Comparison of ENCODE assay signal across 14 cellular contexts in genomic region chr6:81613606-81614005, GRCh38.
DNase-seq lines count a peak whose midpoint lies in the region; ATAC-seq, FAIRE-seq and TF ChIP-seq lines count a peak whose summit lies in the region.
"Had no signal": no experiment of that assay in that cellular context is flagged by ENCODE, and none has a peak within 500 bp of the region (broad histone marks: within the 10 kb centered on the region; RNA-seq: fewer than 3 reads in every experiment).

No MANE protein-coding gene starts in this region.

- H2AFZ ChIP-seq in endothelial cell of umbilical vein (ENCODE audit: low read depth, low read length): peak overlapping the region; percentile 24

- no peaks in the 10 kb centered on the region for H3K27me3 ChIP-seq in breast epithelium
- H3K27me3 ChIP-seq in endothelial cell of umbilical vein (ENCODE audit: control insufficient read depth in 2 of 2, insufficient read depth in 2 of 2, low read length in 2 of 2): no peaks in the 10 kb centered on the region
- no peaks in the 10 kb centered on the region for H3K27me3 ChIP-seq in suprapubic skin

- H3K9me3 ChIP-seq in breast epithelium (no peaks in the 10 kb centered on the region), endothelial cell of umbilical vein (replicated peaks; ENCODE audit: control insufficient read depth, insufficient read depth, low read length) (no peaks in the 10 kb centered on the region), suprapubic skin (no peaks in the 10 kb centered on the region)

- BruUV-seq in MCF 10A (replicated peaks; lab: Mats Ljungman, UMichigan): no TSS peak
- BruUV-seq in endothelial cell of umbilical vein (replicated peaks; lab: Mats Ljungman, UMichigan): no TSS peak

- H3K9ac ChIP-seq in endothelial cell of umbilical vein (replicated peaks; ENCODE audit: extremely low read depth, insufficient read depth, low read length): no peak overlapping the region

- H3K27me3 Mint-ChIP-seq in MCF 10A (ENCODE audit: insufficient read depth, unreplicated experiment): no peaks in the 10 kb centered on the region
- H3K27me3 Mint-ChIP-seq in activated CD8-positive, alpha-beta memory T cell treated with anti-CD3 and anti-CD28 coated beads, Interleukin-2, amount 10 ng/mL, durations not matched to agents 7 days and 5 days: no peaks in the 10 kb centered on the region

- H3K4me2 ChIP-seq in endothelial cell of umbilical vein (ENCODE audit: insufficient read depth, low read length): peak overlapping the region; percentile 90

- H3K36me3 ChIP-seq in breast epithelium (no peaks in the 10 kb centered on the region), endothelial cell of umbilical vein (ENCODE audit: control insufficient read depth in 2 of 2, extremely low read depth in 1 of 2, insufficient read depth in 2 of 2, low read length in 2 of 2) (no peaks in the 10 kb centered on the region), suprapubic skin (no peaks in the 10 kb centered on the region)

- H3K27ac Mint-ChIP-seq in MCF 10A (ENCODE audit: low read depth, unreplicated experiment): peak overlapping the region; percentile 10
- no peak overlapping the region for H3K27ac Mint-ChIP-seq in activated CD8-positive, alpha-beta memory T cell treated with anti-CD3 and anti-CD28 coated beads, Interleukin-2, amount 10 ng/mL, durations not matched to agents 7 days and 5 days
- H3K27ac Mint-ChIP-seq: stimulated activated naive B cell treated with anti-CD40 and anti-IgM and Interleukin-4, amounts not matched to agents 10 μg/mL and 1 μg/mL and 100 μg/mL, for 72 hours had no signal

- H3K4me1 Mint-ChIP-seq in MCF 10A (ENCODE audit: insufficient read depth, unreplicated experiment): peaks cover 6% of the 10 kb centered on the region
- no peaks in the 10 kb centered on the region for H3K4me1 Mint-ChIP-seq in activated CD8-positive, alpha-beta memory T cell treated with anti-CD3 and anti-CD28 coated beads, Interleukin-2, amount 10 ng/mL, durations not matched to agents 7 days and 5 days

- CTCF ChIA-PET in MCF 10A (lab: Yijun Ruan, JAX) (interaction anchor here (0.7 kb wide), 1 partner anchor 250 kb away, joined by 3 read pairs; no protein-coding TSS in a partner anchor), endothelial cell of umbilical vein (lab: Charles Lee) (no interaction called here)
- CTCF ChIA-PET in activated CD8-positive, alpha-beta memory T cell treated with anti-CD3 and anti-CD28 coated beads, Interleukin-2, amount 10 ng/mL, durations not matched to agents 7 days and 5 days (lab: Charles Lee): no interaction called here

- TF ChIP-seq EP300 in suprapubic skin (IDR thresholded peaks at IDR 0.05): no peak

- H3K27ac ChIP-seq in breast epithelium: no peak overlapping the region
- H3K27ac ChIP-seq in endothelial cell of umbilical vein (ENCODE audit: insufficient read depth, low read depth, low read length): peak overlapping the region; percentile 76
- H3K27ac ChIP-seq in suprapubic skin: no peak overlapping the region

- H3K4me1 ChIP-seq in breast epithelium (no peaks in the 10 kb centered on the region), endothelial cell of umbilical vein (ENCODE audit: control insufficient read depth, extremely low read depth, insufficient read depth, low read length) (peaks cover 22% of the 10 kb centered on the region), suprapubic skin (peaks cover 11% of the 10 kb centered on the region)

- H3K4me3 Mint-ChIP-seq in MCF 10A (ENCODE audit: unreplicated experiment): no peak overlapping the region
- no peak overlapping the region for H3K4me3 Mint-ChIP-seq in activated CD8-positive, alpha-beta memory T cell treated with anti-CD3 and anti-CD28 coated beads, Interleukin-2, amount 10 ng/mL, durations not matched to agents 7 days and 5 days
- H3K4me3 Mint-ChIP-seq: stimulated activated naive B cell treated with anti-CD40 and anti-IgM and Interleukin-4, amounts not matched to agents 10 μg/mL and 1 μg/mL and 100 μg/mL, for 72 hours had no signal

- dilution Hi-C loops in endothelial cell of umbilical vein (cut with MboI; ENCODE audit: extremely low pct_ligation_motif_present, low sequenced_read_pairs): no loop called here

- H3K4me3 ChIP-seq in breast epithelium (no peak overlapping the region), endothelial cell of umbilical vein (replicated peaks in 1 of 3; ENCODE audit: insufficient read depth in 1 of 3, low read depth in 1 of 3, low read length in 3 of 3) (no peak overlapping the region), skeletal muscle cell (ENCODE audit: low read depth, low read length) (no peak overlapping the region), suprapubic skin (no peak overlapping the region)

- FAIRE-seq in endothelial cell of umbilical vein (lab: Jason Lieb, UNC): peak; percentile 71
- FAIRE-seq: GM12892, TTC549 had no signal

- no peaks in the 10 kb centered on the region for H3K79me2 ChIP-seq in endothelial cell of umbilical vein (ENCODE audit: control insufficient read depth, insufficient read depth, low read length)

- H3K9me1 ChIP-seq in endothelial cell of umbilical vein (replicated peaks; ENCODE audit: control insufficient read depth, extremely low read depth, insufficient read depth, low read length): no peaks in the 10 kb centered on the region

- DNase-seq in MCF 10A (ENCODE audit: unreplicated experiment): peak; percentile 22
- DNase-seq in breast epithelium (ENCODE audit: low spot score in 2 of 2): no peak
- peak; percentile 62 for DNase-seq in RPMI7951 (ENCODE audit: low read depth)
- DNase-seq in endothelial cell of umbilical vein (ENCODE audit: low read depth, low spot score): peak; percentile 62
- DNase-seq in skeletal muscle cell (ENCODE audit: low read depth): peak; percentile 58
- DNase-seq in suprapubic skin (ENCODE audit: low spot score in 2 of 2): no peak
- DNase-seq in activated CD8-positive, alpha-beta memory T cell treated with anti-CD3 and anti-CD28 coated beads, Interleukin-2, amount 10 ng/mL, durations not matched to agents 7 days and 5 days: no peak
- DNase-seq: activated effector memory CD4-positive, alpha-beta T cell treated with Interleukin-2 at 50 U/mL for 16 hours; KG1; NCI-H524; stimulated activated naive B cell treated with anti-CD40 and anti-IgM and Interleukin-4, amounts not matched to agents 10 μg/mL and 1 μg/mL and 100 μg/mL, for 72 hours had no signal

- POLR2A ChIA-PET in MCF 10A (lab: Yijun Ruan, JAX) (no interaction called here), endothelial cell of umbilical vein (lab: Charles Lee) (interaction anchor here (0.6 kb wide), 1 partner anchor 10 kb away, joined by 5 read pairs; no protein-coding TSS in a partner anchor)

- intact Hi-C loops in MCF 10A (cut with micrococcal nuclease) (no loop called here), breast epithelium (cut with DNase I; ENCODE audit: low total_unique reads) (loop anchor here (10.0 kb wide), 1 partner anchor 1999 kb away; no protein-coding TSS in a partner anchor), endothelial cell of umbilical vein (cut with micrococcal nuclease) (loop anchor here (2.0 to 10.0 kb wide), 5 partner anchors 139 to 1434 kb away; partner anchors contain the start of gene TENT5A)

- H3K36me3 Mint-ChIP-seq in MCF 10A (ENCODE audit: insufficient read depth, unreplicated experiment): no peaks in the 10 kb centered on the region
- H3K36me3 Mint-ChIP-seq in activated CD8-positive, alpha-beta memory T cell treated with anti-CD3 and anti-CD28 coated beads, Interleukin-2, amount 10 ng/mL, durations not matched to agents 7 days and 5 days: no peaks in the 10 kb centered on the region
- H3K36me3 Mint-ChIP-seq: stimulated activated naive B cell treated with anti-CD40 and anti-IgM and Interleukin-4, amounts not matched to agents 10 μg/mL and 1 μg/mL and 100 μg/mL, for 72 hours had no signal

- no peak for TF ChIP-seq CTCF in MCF 10A (IDR thresholded peaks at IDR 0.05; ENCODE audit: unreplicated experiment)
- TF ChIP-seq CTCF in breast epithelium (IDR thresholded peaks at IDR 0.05): no peak
- no peak for TF ChIP-seq CTCF in endothelial cell of umbilical vein (IDR thresholded peaks at IDR 0.05; ENCODE audit: extremely low read depth in 1 of 2, insufficient read depth in 1 of 2, low read depth in 1 of 2, low read length in 2 of 2)
- TF ChIP-seq CTCF in suprapubic skin (IDR thresholded peaks at IDR 0.05): no peak

- no peak for ATAC-seq in HG02870 (IDR thresholded peaks at IDR 0.05; ENCODE audit: unreplicated experiment)
- ATAC-seq in activated CD8-positive, alpha-beta memory T cell treated with anti-CD3 and anti-CD28 coated beads, Interleukin-2, amount 10 ng/mL, durations not matched to agents 7 days and 5 days: no peak
- ATAC-seq: stimulated activated naive B cell treated with anti-CD40 and anti-IgM and Interleukin-4, amounts not matched to agents 10 μg/mL and 1 μg/mL and 100 μg/mL, for 72 hours had no signal

- 38% methylated on average over 1 of the region's 1 CpG for WGBS in suprapubic skin

- no peaks in the 10 kb centered on the region for H3K9me3 Mint-ChIP-seq in MCF 10A (ENCODE audit: unreplicated experiment)
- no peaks in the 10 kb centered on the region for H3K9me3 Mint-ChIP-seq in activated CD8-positive, alpha-beta memory T cell treated with anti-CD3 and anti-CD28 coated beads, Interleukin-2, amount 10 ng/mL, durations not matched to agents 7 days and 5 days (ENCODE audit: low read depth)
- H3K9me3 Mint-ChIP-seq: stimulated activated naive B cell treated with anti-CD40 and anti-IgM and Interleukin-4, amounts not matched to agents 10 μg/mL and 1 μg/mL and 100 μg/mL, for 72 hours had no signal

- no peaks in the 10 kb centered on the region for H4K20me1 ChIP-seq in endothelial cell of umbilical vein (replicated peaks; ENCODE audit: control insufficient read depth, extremely low read depth, insufficient read depth, low read length)

- TF ChIP-seq POLR2A in breast epithelium (IDR thresholded peaks at IDR 0.05) (no peak), endothelial cell of umbilical vein (IDR thresholded peaks at IDR 0.05; ENCODE audit: low read depth, low read length) (no peak), suprapubic skin (IDR thresholded peaks at IDR 0.05) (no peak)

TF ChIP-seq in endothelial cell of umbilical vein, 7 proteins besides CTCF, POLR2A, EP300 and RAD21:
- TF ChIP-seq FOS (IDR thresholded peaks at IDR 0.05; ENCODE audit: borderline replicate concordance, insufficient read depth, low read length): peak; percentile 64
- no peak for TF ChIP-seq MAX (IDR thresholded peaks at IDR 0.05; ENCODE audit: insufficient read depth, insufficient read length)
- TF ChIP-seq MYC (IDR thresholded peaks at IDR 0.05; ENCODE audit: low read depth, low read length): no peak
- TF ChIP-seq EZH2 (IDR thresholded peaks at IDR 0.05; ENCODE audit: borderline replicate concordance, low read depth, low read length, severe bottlenecking): no peak
- peak; percentile 78 for TF ChIP-seq GATA2 (IDR thresholded peaks at IDR 0.05; ENCODE audit: insufficient read depth, insufficient read length, low read depth, low read length)
- peak; percentile 35 for TF ChIP-seq JUN (IDR thresholded peaks at IDR 0.05; ENCODE audit: borderline replicate concordance, insufficient read depth, insufficient read length, low read depth)
- peak; percentile 46 for TF ChIP-seq POLR2AphosphoS5 (IDR thresholded peaks at IDR 0.05; ENCODE audit: insufficient read depth, low read depth, low read length)

Comparison
In these comparisons a context has a peak if more than half of its experiments do, and no peak if none do; other contexts are left out.
1. DNase-seq: peak in MCF 10A (single experiment), RPMI7951 (single experiment), endothelial cell of umbilical vein (single experiment) and skeletal muscle cell (single experiment); none in breast epithelium (0 of 2), suprapubic skin (0 of 2) and activated CD8-positive, alpha-beta memory T cell treated with anti-CD3 and anti-CD28 coated beads, Interleukin-2, amount 10 ng/mL, durations not matched to agents 7 days and 5 days (single experiment).